ENCODE assay signal across 12 cellular contexts in the genomic region with DNA sequence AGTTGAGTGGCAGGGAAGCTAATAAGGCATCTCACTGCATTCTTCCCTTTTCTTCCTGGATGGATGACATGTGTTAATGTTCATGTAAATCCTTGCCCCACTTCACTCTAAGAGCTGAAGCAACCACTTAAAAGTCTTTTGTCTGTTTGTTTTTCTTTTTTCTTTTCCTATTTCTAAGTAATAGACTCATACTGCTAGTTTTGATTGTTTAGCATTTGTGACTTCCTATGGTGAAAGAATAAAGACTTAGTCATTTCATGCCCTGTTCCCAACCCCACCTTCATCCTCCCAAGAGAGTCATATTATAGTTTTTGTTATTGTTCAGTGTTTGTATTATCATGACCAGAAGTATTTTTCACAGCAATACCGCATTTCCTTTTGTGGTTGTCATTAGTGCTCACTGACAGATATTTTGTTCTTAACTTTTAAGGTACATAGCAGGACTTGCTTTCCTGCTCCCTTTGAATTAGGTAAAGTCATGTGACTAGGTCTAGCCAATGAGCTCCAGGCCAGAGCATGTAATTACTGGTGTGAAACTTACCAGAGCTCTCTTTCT. TPM values are rescaled to one million over a fixed set of nuclear protein-coding genes. Genes with fewer than 3 reads are reported as not detected.
A peak's percentile ranks its signal among the peaks of the same experiment; 100 is the strongest.
DNase-seq lines count a peak whose midpoint lies in the region; ATAC-seq, FAIRE-seq and TF ChIP-seq lines count a peak whose summit lies in the region.
"Had no signal": no experiment of that assay in that cellular context is flagged by ENCODE, and none has a peak within 500 bp of the region (broad histone marks: within the 10 kb centered on the region; RNA-seq: fewer than 3 reads in every experiment).

No MANE protein-coding gene starts in this region.

- no peaks in the 10 kb centered on the region for H4K20me1 ChIP-seq in GM12878 (ENCODE audit: control insufficient read depth, insufficient read depth)

- peak overlapping the region; percentile 31 to 87 (median 70) for H3K27ac Mint-ChIP-seq in CD8-positive, alpha-beta memory T cell
- H3K27ac Mint-ChIP-seq: H9 had no signal

- H3K9me3 ChIP-seq in CD8-positive, alpha-beta memory T cell (ENCODE audit: low read length) = peaks cover 11% of the 10 kb centered on the region
- peaks cover 6% of the 10 kb centered on the region; the same call in 1 of the 2 replicates for H3K9me3 ChIP-seq in MG63
- no peaks in the 10 kb centered on the region; the same call in 2 of the 3 replicates for H3K9me3 ChIP-seq in GM12878 (replicated peaks; ENCODE audit: control insufficient read depth, insufficient read depth, low read length)
- H3K9me3 ChIP-seq in mucosa of descending colon = peaks cover 9% of the 10 kb centered on the region

- H3K79me2 ChIP-seq in GM12878 (ENCODE audit: control insufficient read depth, insufficient read depth, low read length) = no peaks in the 10 kb centered on the region

- POLR2A ChIA-PET in CD8-positive, alpha-beta memory T cell (lab: Charles Lee) = interaction anchor here (0.6 to 1.0 kb wide), 2 partner anchors 30 to 105 kb away, joined by 4 to 5 read pairs; no protein-coding TSS in a partner anchor
- POLR2A ChIA-PET in GM12878 (lab: Charles Lee) = no interaction called here

- peaks cover 8 to 52% (median 8%) of the 10 kb centered on the region in 3 donors for H3K36me3 Mint-ChIP-seq in CD8-positive, alpha-beta memory T cell

- DNase-seq in CD8-positive, alpha-beta memory T cell = peak in 4 of 5 donors; percentile 30 to 85 (median 52)
- peak; percentile 16 for DNase-seq in MG63
- DNase-seq in GM12878 (ENCODE audit: low read depth, low spot score) = no peak
- DNase-seq in mucosa of descending colon = peak in 1 of 3 donors; percentile 28
- DNase-seq in GM13976 (ENCODE audit: low spot score) = no peak
- DNase-seq in retina = no peak
- DNase-seq in NCI-H748 treated with DMSO at 0.1 percent for 48 hours (lab: John Stamatoyannopoulos, UW) = no peak
- no peak for DNase-seq in NCI-H2171 (lab: John Stamatoyannopoulos, UW)
- DNase-seq: H9; stimulated activated CD4-positive, alpha-beta T cell treated with anti-CD3 and anti-CD28 coated beads, Interleukin-12 subunit alpha, Interleukin-12 subunit beta, amount 100 ng/mL, for 4 hours had no signal

- in situ Hi-C loops in GM12878 (cut with MboI) = no loop called here
- in situ Hi-C loops in GM13976 (cut with MboI; ENCODE audit: low sequenced_read_pairs, unreplicated experiment) = no loop called here

- no peaks in the 10 kb centered on the region for H3K27me3 Mint-ChIP-seq in CD8-positive, alpha-beta memory T cell

- no peak overlapping the region for H3K27ac ChIP-seq in CD8-positive, alpha-beta memory T cell (ENCODE audit: low read depth, low read length)
- no peak overlapping the region for H3K27ac ChIP-seq in GM12878 (ENCODE audit: control insufficient read depth, insufficient read depth)
- H3K27ac ChIP-seq: VCaP had no signal

- TF ChIP-seq RAD21 in GM12878 (IDR thresholded peaks at IDR 0.05; ENCODE audit: insufficient read depth, low read depth, low read length) = no peak

- TF ChIP-seq EP300 in GM12878 (IDR thresholded peaks at IDR 0.05; ENCODE audit: borderline replicate concordance in 1 of 2, control insufficient read depth in 1 of 2, low read depth in 2 of 2, low read length in 2 of 2) = no peak

- H3K4me2 ChIP-seq in GM12878 (ENCODE audit: control insufficient read depth, insufficient read depth) = no peak overlapping the region

- ATAC-seq in GM12878 (peak; percentile 31; the same call in 1 of the 3 replicates), mucosa of descending colon (peak; percentile 72)

- H3K36me3 ChIP-seq in CD8-positive, alpha-beta memory T cell (ENCODE audit: insufficient read depth, low read length) = no peaks in the 10 kb centered on the region
- no peaks in the 10 kb centered on the region for H3K36me3 ChIP-seq in MG63
- H3K36me3 ChIP-seq in GM12878 (ENCODE audit: control insufficient read depth in 2 of 2, insufficient read depth in 2 of 2, low read length in 1 of 2) = no peaks in the 10 kb centered on the region
- no peaks in the 10 kb centered on the region for H3K36me3 ChIP-seq in mucosa of descending colon (ENCODE audit: low read depth)

- peaks cover 45% of the 10 kb centered on the region for H3K4me1 ChIP-seq in CD8-positive, alpha-beta memory T cell (ENCODE audit: insufficient read depth, low read length)
- H3K4me1 ChIP-seq in GM12878 (ENCODE audit: control insufficient read depth, insufficient read depth, low read length) (no peaks in the 10 kb centered on the region), mucosa of descending colon (ENCODE audit: low read depth) (no peaks in the 10 kb centered on the region)

- RAD21 ChIA-PET in GM12878 (lab: Charles Lee; ENCODE audit: unreplicated experiment) = no interaction called here

- H3K4me1 Mint-ChIP-seq in CD8-positive, alpha-beta memory T cell = peaks cover 59 to 68% (median 62%) of the 10 kb centered on the region in 3 donors
- H3K4me1 Mint-ChIP-seq: H9 had no signal

- peak overlapping the region; percentile 0 to 53 (median 24) for H3K4me3 Mint-ChIP-seq in CD8-positive, alpha-beta memory T cell
- H3K4me3 Mint-ChIP-seq: H9 had no signal

- intact Hi-C loops in GM12878 (cut with micrococcal nuclease; ENCODE audit: unreplicated experiment) = no loop called here
- intact Hi-C loops in mucosa of descending colon (cut with DNase I, micrococcal nuclease) = no loop called here

- CTCF ChIA-PET in CD8-positive, alpha-beta memory T cell (lab: Charles Lee) = interaction anchor here (0.7 kb wide), 1 partner anchor 9 kb away, joined by 3 read pairs; no protein-coding TSS in a partner anchor
- CTCF ChIA-PET in GM12878 (lab: Yijun Ruan, JAX) = no interaction called here

- SMC1A ChIA-PET in GM12878 (lab: Charles Lee; ENCODE audit: uncharacterized antibody, unreplicated experiment) = no interaction called here

- TF ChIP-seq POLR2A in GM12878 (IDR thresholded peaks at IDR 0.05; ENCODE audit: low read depth, low read length) = no peak

- no peak for FAIRE-seq in GM12878 (lab: Jason Lieb, UNC)

- no peak overlapping the region for H3K4me3 ChIP-seq in CD8-positive, alpha-beta memory T cell (ENCODE audit: low read length)
- no peak overlapping the region for H3K4me3 ChIP-seq in MG63
- H3K4me3 ChIP-seq in GM12878 = no peak overlapping the region
- H3K4me3 ChIP-seq in mucosa of descending colon = no peak overlapping the region

- no peak overlapping the region for H3K9ac ChIP-seq in GM12878 (ENCODE audit: control insufficient read depth, insufficient read depth, low read length)

- H2AFZ ChIP-seq in GM12878 (ENCODE audit: control insufficient read depth, low read depth, low read length) = no peak overlapping the region

- no peaks in the 10 kb centered on the region for H3K27me3 ChIP-seq in CD8-positive, alpha-beta memory T cell (ENCODE audit: insufficient read depth, low read length, poor library complexity, severe bottlenecking)
- no peaks in the 10 kb centered on the region for H3K27me3 ChIP-seq in MG63
- H3K27me3 ChIP-seq in GM12878 (replicated peaks in 1 of 2; ENCODE audit: control insufficient read depth in 2 of 2, insufficient read depth in 2 of 2, low read length in 1 of 2) = no peaks in the 10 kb centered on the region; a peak in 1 of 4 replicates

- TF ChIP-seq CTCF in GM12878 (IDR thresholded peaks at IDR 0.05 in 2 of 3, conservative IDR thresholded peaks at IDR 0.05 in 1 of 3; ENCODE audit: control insufficient read depth in 2 of 3, extremely low read depth in 1 of 3, insufficient read depth in 1 of 3, low read depth in 3 of 3, low read length in 3 of 3) (no peak), mucosa of descending colon (IDR thresholded peaks at IDR 0.05) (no peak), GM13976 (IDR thresholded peaks at IDR 0.05; ENCODE audit: borderline replicate concordance, control extremely low read depth, extremely low read depth, insufficient read depth, missing control alignments) (no peak)

- H3K9me3 Mint-ChIP-seq in CD8-positive, alpha-beta memory T cell = peaks cover 19 to 47% (median 31%) of the 10 kb centered on the region in 5 donors

- BruUV-seq in GM12878 (replicated peaks; lab: Mats Ljungman, UMichigan) = no TSS peak

- WGBS in GM12878 (ENCODE audit: insufficient coverage, insufficient replicate concordance, low lambda C conversion rate, missing lambda C conversion rate) = 25% methylated on average over 1 of the region's 1 CpG

TF ChIP-seq in GM12878, 131 proteins besides CTCF, POLR2A, EP300 and RAD21 (continues in another document):
- TF ChIP-seq SIX5 (IDR thresholded peaks at IDR 0.05; ENCODE audit: low read depth, low read length, severe bottlenecking) (no peak), KLF5 (IDR thresholded peaks at IDR 0.05; ENCODE audit: partially characterized antibody) (no peak)

RNA-seq across cellular contexts. Expression of a gene that starts 18.1 kb away (rescaled TPM):
- not detected for total RNA-seq in CD8-positive, alpha-beta memory T cell
- not detected for polyA plus RNA-seq in CD8-positive, alpha-beta memory T cell
- not detected in 2 replicates for total RNA-seq in MG63 (2014; rRNA removed; shearing (Covaris generic); ENCODE audit: low replicate concordance)
- total RNA-seq in GM12878 (2013; cell fraction: nucleolus; rRNA removed) = not detected in 2 replicates
- not detected in 2 replicates for total RNA-seq in GM12878 (2014; rRNA removed)
- not detected in 2 replicates for total RNA-seq in GM12878 (2014; rRNA removed; fragmentation: Illumina TruSeq; extraction: Trizol)
- total RNA-seq in GM12878 (2021) = 0.37 TPM in 1 of 2 replicates, not detected in the other
- not detected for polyA plus RNA-seq in GM12878 (2011; ENCODE audit: low read depth)
- polyA plus RNA-seq in GM12878 (2011; rRNA removed) = not detected in 2 replicates
- not detected in 2 replicates for polyA plus RNA-seq in GM12878 (2011; cell fraction: cytosol; rRNA removed)
- polyA plus RNA-seq in GM12878 (2011; cell fraction: nucleus; rRNA removed) = not detected in 2 replicates
- polyA plus RNA-seq in GM12878 (2012) = not detected in 2 replicates
- not detected in 2 replicates for polyA plus RNA-seq in GM12878 (2014; fragmentation: Illumina TruSeq; extraction: Trizol)
- polyA plus RNA-seq in GM12878 (2014; fragmentation: Nextera tagmentation; extraction: Ambion mirVana) = not detected
- not detected in 2 replicates for polyA plus RNA-seq in GM12878 (2014; rRNA removed)
- polyA plus RNA-seq in GM12878 (2016; fragmentation: Nextera tagmentation; extraction: Ambion mirVana) = not detected
- not detected in 2 replicates for polyA minus RNA-seq in GM12878 (2011; rRNA and poly(A)+ RNA removed)
- polyA minus RNA-seq in GM12878 (2011; cell fraction: cytosol; rRNA and poly(A)+ RNA removed) = not detected in 2 replicates
- polyA minus RNA-seq in GM12878 (2011; cell fraction: nucleus; rRNA and poly(A)+ RNA removed) = not detected in 2 replicates
- total RNA-seq in mucosa of descending colon = not detected
- total RNA-seq: H9, lung microvascular endothelial cell had no signal

Comparison
In these comparisons a context has a peak if more than half of its experiments do, and no peak if none do; other contexts are left out.
1. DNase-seq: peak in CD8-positive, alpha-beta memory T cell (4 of 5) and MG63 (single experiment); none in GM12878 (single experiment), GM13976 (single experiment), retina (single experiment), NCI-H748 treated with DMSO at 0.1 percent for 48 hours (single experiment) and NCI-H2171 (single experiment).